In the genomic region with DNA sequence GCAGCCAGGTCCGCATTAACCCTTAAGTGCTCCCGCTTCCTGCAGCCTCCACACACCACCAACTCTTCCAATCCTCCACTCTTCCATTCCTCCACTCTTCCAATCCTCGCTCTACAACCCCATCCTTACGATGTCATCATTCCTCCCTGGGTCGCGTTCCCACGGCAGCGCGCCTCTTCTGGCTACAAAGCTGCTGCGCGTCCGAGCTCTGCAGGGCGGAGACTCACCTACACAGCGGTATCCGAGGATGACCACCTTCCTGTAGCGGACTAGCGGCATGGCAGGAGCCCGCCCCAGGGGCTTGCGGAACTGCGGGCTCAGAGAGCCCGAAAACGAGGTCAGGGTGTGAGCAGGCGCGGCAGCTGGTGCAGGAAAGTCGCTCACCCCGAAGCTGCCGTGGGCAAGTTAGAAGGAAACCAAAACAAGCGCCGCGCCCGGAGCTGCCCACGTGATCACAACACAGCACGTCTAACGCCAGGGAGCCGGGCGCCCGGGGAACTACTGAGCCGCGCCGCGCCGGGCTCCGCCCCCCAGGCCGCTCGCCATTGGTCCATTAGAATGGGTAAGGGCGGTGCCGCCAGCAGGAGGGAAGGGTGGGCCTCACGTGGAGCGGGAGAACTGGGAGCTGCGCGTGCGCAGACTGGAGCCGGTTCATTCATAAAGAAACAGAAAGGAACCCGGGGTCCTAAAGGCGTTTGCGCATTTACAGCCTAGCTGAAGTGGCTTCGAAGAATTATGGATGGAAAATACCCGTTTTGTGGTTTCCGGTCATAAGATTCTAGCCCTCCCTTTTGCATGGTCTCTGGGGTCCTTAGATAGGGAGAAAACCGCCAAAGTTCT, we compare ENCODE assay signal across 8 cellular contexts. TPM values are rescaled to one million over a fixed set of nuclear protein-coding genes. Genes with fewer than 3 reads are reported as not detected.
DNase-seq lines count a peak whose midpoint lies in the region; ATAC-seq, FAIRE-seq and TF ChIP-seq lines count a peak whose summit lies in the region.

A gene with protein sequence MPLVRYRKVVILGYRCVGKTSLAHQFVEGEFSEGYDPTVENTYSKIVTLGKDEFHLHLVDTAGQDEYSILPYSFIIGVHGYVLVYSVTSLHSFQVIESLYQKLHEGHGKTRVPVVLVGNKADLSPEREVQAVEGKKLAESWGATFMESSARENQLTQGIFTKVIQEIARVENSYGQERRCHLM (minus strand): TSS at position 473 of the 840 bp plus-strand sequence. CDS start 194 bp downstream, at position 279.

- intact Hi-C loops in cardiac septum (cut with DNase I), result no loop called here
- intact Hi-C loops in posterior vena cava (cut with DNase I), result no loop called here

- no peak; the same call in 1 of the 2 replicates for TF ChIP-seq POLR2A in GM12891 (IDR thresholded peaks at IDR 0.05; ENCODE audit: low read depth, low read length)

- DNase-seq in GM12891 (ENCODE audit: insufficient read length, low spot score), result peak; percentile 94
- DNase-seq in NCI-H1417 treated with DMSO at 0.1 percent for 48 hours (lab: John Stamatoyannopoulos, UW), result peak; percentile 97
- peak; percentile 91 to 97 for DNase-seq in SW 1271 (lab: John Stamatoyannopoulos, UW)
- DNase-seq in activated naive CD8-positive, alpha-beta T cell treated with anti-CD3 and anti-CD28 coated beads, Interleukin-2, amount 50 U/mL, for 16 hours (ENCODE audit: low read depth, low spot score), result peak; percentile 98
- peak; percentile 99 for DNase-seq in cardiac septum (ENCODE audit: low spot score)
- DNase-seq in posterior vena cava (ENCODE audit: low spot score), result peak; percentile 100
- peak; percentile 98 for DNase-seq in ureter (ENCODE audit: low spot score)

- peak; percentile 92 for FAIRE-seq in GM12891 (lab: Jason Lieb, UNC)

- peak; percentile 99 for ATAC-seq in HG02840 (IDR thresholded peaks at IDR 0.05; ENCODE audit: low FRiP score, unreplicated experiment)

TF ChIP-seq in GM12891, 5 proteins besides CTCF, POLR2A, EP300 and RAD21:
- TF ChIP-seq POLR2AphosphoS5 (IDR thresholded peaks at IDR 0.05; ENCODE audit: low read depth, low read length) (no peak), TAF1 (IDR thresholded peaks at IDR 0.05; ENCODE audit: low read depth, low read length) (0 out of 2 replicates have a peak, but pooled peaks have one; percentile 13)

RNA-seq across cellular contexts. Expression of the gene that starts here (rescaled TPM):
- polyA plus RNA-seq in GM12891 (2012; ENCODE audit: low read depth, missing spikeins), result 6.1 TPM
- total RNA-seq in cardiac septum (0.38 TPM), posterior vena cava (under 1 TPM in 1 of 2 donors, not detected in 1; 0.38 TPM), ureter (not detected)

Comparison
In these comparisons a context has a peak if more than half of its experiments do, and no peak if none do; other contexts are left out.
1. Peak in every context shown above with its lines: DNase-seq and ATAC-seq.
2. Peak in DNase-seq in cardiac septum; RNA of the gene not detected or under 1 TPM.
3. Peak in DNase-seq in posterior vena cava; RNA of the gene not detected or under 1 TPM.
4. Peak in DNase-seq in ureter; RNA of the gene not detected or under 1 TPM.